In the genomic region with DNA sequence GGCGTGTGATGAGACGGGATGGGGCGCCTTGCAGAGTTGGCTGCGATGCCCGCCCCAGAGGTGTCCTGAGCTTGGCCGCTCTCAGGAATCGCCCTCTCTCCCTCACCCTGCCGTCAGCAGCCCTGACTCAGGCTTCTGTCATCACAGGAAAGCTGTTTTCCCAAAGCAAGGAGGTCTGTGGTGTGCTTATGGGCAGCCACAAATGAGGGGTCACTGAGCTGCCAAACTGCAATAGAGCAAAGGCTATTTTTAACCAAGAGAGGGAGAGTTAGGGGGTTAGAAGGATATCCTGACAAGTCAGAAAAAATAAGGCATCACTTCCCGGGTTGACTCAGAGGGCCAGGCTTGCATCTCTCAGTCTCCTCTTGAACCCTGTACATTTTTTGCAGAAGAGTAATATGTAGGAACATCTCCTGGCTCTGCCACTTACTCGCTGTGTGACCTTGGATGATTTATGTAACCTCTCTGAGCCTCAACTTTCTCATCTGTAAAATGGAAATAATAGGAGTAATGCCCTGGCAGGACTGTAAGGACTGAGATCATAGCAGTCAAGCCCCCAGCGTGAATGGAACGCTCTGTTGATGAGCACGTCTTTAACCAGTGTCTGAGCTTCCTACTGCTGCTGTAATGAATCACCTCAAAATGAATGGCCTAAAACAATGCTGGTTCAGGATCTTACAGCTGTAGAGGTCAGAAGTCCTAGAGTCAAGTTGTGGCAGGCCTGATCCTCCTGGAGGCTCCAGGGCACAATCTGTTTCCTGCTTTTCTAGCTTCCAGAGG, we compare ENCODE assay signal across 1 cellular context.
TF ChIP-seq lines count a peak whose summit lies in the region.

No MANE protein-coding gene starts in this region.

TF ChIP-seq in K562, 482 proteins besides CTCF, POLR2A, EP300 and RAD21 (continued from another document):
- TF ChIP-seq, protein P1, sequence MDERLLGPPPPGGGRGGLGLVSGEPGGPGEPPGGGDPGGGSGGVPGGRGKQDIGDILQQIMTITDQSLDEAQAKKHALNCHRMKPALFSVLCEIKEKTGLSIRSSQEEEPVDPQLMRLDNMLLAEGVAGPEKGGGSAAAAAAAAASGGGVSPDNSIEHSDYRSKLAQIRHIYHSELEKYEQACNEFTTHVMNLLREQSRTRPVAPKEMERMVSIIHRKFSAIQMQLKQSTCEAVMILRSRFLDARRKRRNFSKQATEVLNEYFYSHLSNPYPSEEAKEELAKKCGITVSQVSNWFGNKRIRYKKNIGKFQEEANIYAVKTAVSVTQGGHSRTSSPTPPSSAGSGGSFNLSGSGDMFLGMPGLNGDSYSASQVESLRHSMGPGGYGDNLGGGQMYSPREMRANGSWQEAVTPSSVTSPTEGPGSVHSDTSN (CRISPR knock-in tag; IDR thresholded peaks at IDR 0.05; ENCODE audit: low read depth) = no peak
- TF ChIP-seq, protein P1 (tag; conservative IDR thresholded peaks at IDR 0.05; ENCODE audit: low read depth) = no peak
- TF ChIP-seq CC2D1A (IDR thresholded peaks at IDR 0.05) (no peak), HNRNPUL1 (IDR thresholded peaks at IDR 0.05; ENCODE audit: low read length) (no peak)
